In the genomic region with DNA sequence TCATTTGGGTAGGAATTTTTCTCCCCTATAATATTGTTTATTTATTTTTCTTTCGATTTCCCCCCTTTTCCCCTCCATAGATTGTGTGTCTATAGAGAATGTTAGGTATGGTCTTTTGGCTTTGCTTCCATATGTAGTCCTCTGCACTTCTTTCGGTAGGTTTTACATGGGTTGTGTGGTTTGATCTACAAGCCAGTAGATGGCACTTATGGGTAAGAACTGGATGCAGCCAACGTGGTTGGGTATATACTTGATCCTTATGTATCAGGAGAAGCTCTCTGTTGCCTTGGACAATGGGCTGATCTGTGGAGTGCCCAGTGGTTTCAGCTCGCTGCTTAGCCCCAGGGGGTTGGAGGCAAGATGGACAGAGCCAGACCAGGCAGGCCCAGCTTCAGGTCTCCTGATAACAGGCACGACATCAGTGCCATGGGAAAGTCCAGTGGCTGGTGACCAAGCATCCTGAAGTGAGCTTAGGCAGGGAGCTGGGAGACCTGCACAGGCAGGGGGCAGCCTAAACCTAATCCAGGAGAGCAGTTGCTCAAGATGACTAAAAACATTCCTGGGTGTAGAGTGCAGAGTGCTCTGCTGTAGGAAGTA, we compare ENCODE assay signal across 1 cellular context.
TF ChIP-seq lines count a peak whose summit lies in the region.

No MANE protein-coding gene starts in this region.

TF ChIP-seq in GM23338, 12 proteins besides CTCF, POLR2A, EP300 and RAD21 (continued from another document):
- TF ChIP-seq, protein P1, sequence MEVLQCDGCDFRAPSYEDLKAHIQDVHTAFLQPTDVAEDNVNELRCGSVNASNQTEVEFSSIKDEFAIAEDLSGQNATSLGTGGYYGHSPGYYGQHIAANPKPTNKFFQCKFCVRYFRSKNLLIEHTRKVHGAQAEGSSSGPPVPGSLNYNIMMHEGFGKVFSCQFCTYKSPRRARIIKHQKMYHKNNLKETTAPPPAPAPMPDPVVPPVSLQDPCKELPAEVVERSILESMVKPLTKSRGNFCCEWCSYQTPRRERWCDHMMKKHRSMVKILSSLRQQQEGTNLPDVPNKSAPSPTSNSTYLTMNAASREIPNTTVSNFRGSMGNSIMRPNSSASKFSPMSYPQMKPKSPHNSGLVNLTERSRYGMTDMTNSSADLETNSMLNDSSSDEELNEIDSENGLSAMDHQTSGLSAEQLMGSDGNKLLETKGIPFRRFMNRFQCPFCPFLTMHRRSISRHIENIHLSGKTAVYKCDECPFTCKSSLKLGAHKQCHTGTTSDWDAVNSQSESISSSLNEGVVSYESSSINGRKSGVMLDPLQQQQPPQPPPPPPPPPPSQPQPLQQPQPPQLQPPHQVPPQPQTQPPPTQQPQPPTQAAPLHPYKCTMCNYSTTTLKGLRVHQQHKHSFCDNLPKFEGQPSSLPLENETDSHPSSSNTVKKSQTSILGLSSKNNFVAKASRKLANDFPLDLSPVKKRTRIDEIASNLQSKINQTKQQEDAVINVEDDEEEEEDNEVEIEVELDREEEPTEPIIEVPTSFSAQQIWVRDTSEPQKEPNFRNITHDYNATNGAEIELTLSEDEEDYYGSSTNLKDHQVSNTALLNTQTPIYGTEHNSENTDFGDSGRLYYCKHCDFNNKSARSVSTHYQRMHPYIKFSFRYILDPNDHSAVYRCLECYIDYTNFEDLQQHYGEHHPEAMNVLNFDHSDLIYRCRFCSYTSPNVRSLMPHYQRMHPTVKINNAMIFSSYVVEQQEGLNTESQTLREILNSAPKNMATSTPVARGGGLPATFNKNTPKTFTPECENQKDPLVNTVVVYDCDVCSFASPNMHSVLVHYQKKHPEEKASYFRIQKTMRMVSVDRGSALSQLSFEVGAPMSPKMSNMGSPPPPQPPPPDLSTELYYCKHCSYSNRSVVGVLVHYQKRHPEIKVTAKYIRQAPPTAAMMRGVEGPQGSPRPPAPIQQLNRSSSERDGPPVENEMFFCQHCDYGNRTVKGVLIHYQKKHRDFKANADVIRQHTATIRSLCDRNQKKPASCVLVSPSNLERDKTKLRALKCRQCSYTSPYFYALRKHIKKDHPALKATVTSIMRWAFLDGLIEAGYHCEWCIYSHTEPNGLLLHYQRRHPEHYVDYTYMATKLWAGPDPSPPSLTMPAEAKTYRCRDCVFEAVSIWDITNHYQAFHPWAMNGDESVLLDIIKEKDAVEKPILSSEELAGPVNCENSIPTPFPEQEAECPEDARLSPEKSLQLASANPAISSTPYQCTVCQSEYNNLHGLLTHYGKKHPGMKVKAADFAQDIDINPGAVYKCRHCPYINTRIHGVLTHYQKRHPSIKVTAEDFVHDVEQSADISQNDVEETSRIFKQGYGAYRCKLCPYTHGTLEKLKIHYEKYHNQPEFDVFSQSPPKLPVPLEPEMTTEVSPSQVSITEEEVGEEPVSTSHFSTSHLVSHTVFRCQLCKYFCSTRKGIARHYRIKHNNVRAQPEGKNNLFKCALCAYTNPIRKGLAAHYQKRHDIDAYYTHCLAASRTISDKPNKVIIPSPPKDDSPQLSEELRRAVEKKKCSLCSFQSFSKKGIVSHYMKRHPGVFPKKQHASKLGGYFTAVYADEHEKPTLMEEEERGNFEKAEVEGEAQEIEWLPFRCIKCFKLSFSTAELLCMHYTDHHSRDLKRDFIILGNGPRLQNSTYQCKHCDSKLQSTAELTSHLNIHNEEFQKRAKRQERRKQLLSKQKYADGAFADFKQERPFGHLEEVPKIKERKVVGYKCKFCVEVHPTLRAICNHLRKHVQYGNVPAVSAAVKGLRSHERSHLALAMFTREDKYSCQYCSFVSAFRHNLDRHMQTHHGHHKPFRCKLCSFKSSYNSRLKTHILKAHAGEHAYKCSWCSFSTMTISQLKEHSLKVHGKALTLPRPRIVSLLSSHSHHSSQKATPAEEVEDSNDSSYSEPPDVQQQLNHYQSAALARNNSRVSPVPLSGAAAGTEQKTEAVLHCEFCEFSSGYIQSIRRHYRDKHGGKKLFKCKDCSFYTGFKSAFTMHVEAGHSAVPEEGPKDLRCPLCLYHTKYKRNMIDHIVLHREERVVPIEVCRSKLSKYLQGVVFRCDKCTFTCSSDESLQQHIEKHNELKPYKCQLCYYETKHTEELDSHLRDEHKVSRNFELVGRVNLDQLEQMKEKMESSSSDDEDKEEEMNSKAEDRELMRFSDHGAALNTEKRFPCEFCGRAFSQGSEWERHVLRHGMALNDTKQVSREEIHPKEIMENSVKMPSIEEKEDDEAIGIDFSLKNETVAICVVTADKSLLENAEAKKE (CRISPR knock-in tag; IDR thresholded peaks at IDR 0.05): no peak
- TF ChIP-seq EZH2phosphoT487 (IDR thresholded peaks at IDR 0.05; ENCODE audit: unreplicated experiment): no peak
- TF ChIP-seq, protein P2, sequence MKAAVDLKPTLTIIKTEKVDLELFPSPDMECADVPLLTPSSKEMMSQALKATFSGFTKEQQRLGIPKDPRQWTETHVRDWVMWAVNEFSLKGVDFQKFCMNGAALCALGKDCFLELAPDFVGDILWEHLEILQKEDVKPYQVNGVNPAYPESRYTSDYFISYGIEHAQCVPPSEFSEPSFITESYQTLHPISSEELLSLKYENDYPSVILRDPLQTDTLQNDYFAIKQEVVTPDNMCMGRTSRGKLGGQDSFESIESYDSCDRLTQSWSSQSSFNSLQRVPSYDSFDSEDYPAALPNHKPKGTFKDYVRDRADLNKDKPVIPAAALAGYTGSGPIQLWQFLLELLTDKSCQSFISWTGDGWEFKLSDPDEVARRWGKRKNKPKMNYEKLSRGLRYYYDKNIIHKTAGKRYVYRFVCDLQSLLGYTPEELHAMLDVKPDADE (IDR thresholded peaks at IDR 0.05): no peak
